9 cellular contexts compared by ENCODE assay signal in genomic region chr5:172897691-172898512, GRCh38.
DNase-seq lines count a peak whose midpoint lies in the region; TF ChIP-seq lines count a peak whose summit lies in the region.
"Had no signal": no experiment of that assay in that cellular context is flagged by ENCODE, and none has a peak within 500 bp of the region (broad histone marks: within the 10 kb centered on the region; RNA-seq: fewer than 3 reads in every experiment).

No MANE protein-coding gene starts in this region.

- TF ChIP-seq CTCF in spleen (IDR thresholded peaks at IDR 0.05 in 8 of 11, conservative IDR thresholded peaks at IDR 0.05 in 3 of 11), result no peak

- intact Hi-C loops in spleen (cut with DNase I; ENCODE audit: low total_unique reads), result no loop called here

- H3K27ac ChIP-seq in adipose tissue (ENCODE audit: low read depth, low read length) (peak overlapping the region; percentile 76), spleen (peak overlapping the region in 6 of 8 donors; percentile 70 to 84 (median 76))

- DNase-seq in HCEC 1CT (peak; percentile 71), iris pigment epithelial cell (ENCODE audit: low read depth) (peak; percentile 97), spleen (no peak), SKM-1 treated with dmso at 0.1 percent for 144 hours (lab: John Stamatoyannopoulos, UW; ENCODE audit: unreplicated experiment) (no peak), NCI-H446 treated with DMSO at 0.1 percent for 48 hours (lab: John Stamatoyannopoulos, UW) (no peak), NCI-H2107 (lab: John Stamatoyannopoulos, UW) (no peak), NCI-H524 treated with DMSO at 0.1 percent for 48 hours (lab: John Stamatoyannopoulos, UW) (no peak)
- DNase-seq: activated CD4-positive, CD25-positive, alpha-beta regulatory T cell had no signal

- WGBS in adipose tissue, 3 donors, result 47 to 72% (median 48%) methylated on average over 14 of the region's 14 CpGs
- 61 to 76% (median 72%) methylated on average over 14 of the region's 14 CpGs for WGBS in spleen, 5 donors

- H3K36me3 ChIP-seq in spleen, result peaks cover 0 to 92% (median 25%) of the 10 kb centered on the region in 6 donors

- no peaks in the 10 kb centered on the region for H3K27me3 ChIP-seq in spleen (replicated peaks in 1 of 7)

- no peak for TF ChIP-seq POLR2A in spleen (IDR thresholded peaks at IDR 0.05)

- H3K4me3 ChIP-seq in spleen, result peak overlapping the region in 2 of 8 donors; percentile 4 to 15

- H3K9me3 ChIP-seq in spleen, result no peaks in the 10 kb centered on the region

- peaks cover 0 to 51% (median 15%) of the 10 kb centered on the region in 6 donors for H3K4me1 ChIP-seq in spleen

Comparison
In these comparisons a context has a peak if more than half of its experiments do, and no peak if none do; other contexts are left out.
1. DNase-seq: peak in HCEC 1CT (single experiment) and iris pigment epithelial cell (single experiment); none in spleen (single experiment), SKM-1 treated with dmso at 0.1 percent for 144 hours (single experiment), NCI-H446 treated with DMSO at 0.1 percent for 48 hours (single experiment), NCI-H2107 (single experiment) and NCI-H524 treated with DMSO at 0.1 percent for 48 hours (single experiment).